Comparison of ENCODE assay signal across 8 cellular contexts in genomic region chr15:50764331-50765201, GRCh38. TPM values are rescaled to one million over a fixed set of nuclear protein-coding genes. Genes with fewer than 3 reads are reported as not detected.
A peak's percentile ranks its signal among the peaks of the same experiment; 100 is the strongest.
DNase-seq lines count a peak whose midpoint lies in the region; ATAC-seq and TF ChIP-seq lines count a peak whose summit lies in the region.

No MANE protein-coding gene starts in this region.

- no peaks in the 10 kb centered on the region for H3K9me3 Mint-ChIP-seq in nephron

- peaks cover 27% of the 10 kb centered on the region for H3K4me1 Mint-ChIP-seq in nephron

- peak; percentile 44 for ATAC-seq in HG03066 (IDR thresholded peaks at IDR 0.05; ENCODE audit: low read depth, unreplicated experiment)

- H3K27me3 Mint-ChIP-seq in nephron (ENCODE audit: low read depth) = peaks cover 5% of the 10 kb centered on the region

- H3K36me3 Mint-ChIP-seq in nephron (ENCODE audit: low read depth) = peaks cover 4% of the 10 kb centered on the region

- DNase-seq in NCI-H510A treated with DMSO at 0.1 percent for 48 hours (lab: John Stamatoyannopoulos, UW) (peak; percentile 39), NCI-H510A (lab: John Stamatoyannopoulos, UW) (no peak), epithelial cell of proximal tubule (ENCODE audit: low read depth) (no peak), cerebellar nuclear complex (lab: John Stamatoyannopoulos, UW) (no peak), glomerular visceral epithelial cell (ENCODE audit: extremely low spot score) (no peak)

- TF ChIP-seq CTCF in WI38 (IDR thresholded peaks at IDR 0.05; ENCODE audit: low read depth, low read length) (no peak), epithelial cell of proximal tubule (conservative IDR thresholded peaks at IDR 0.05; ENCODE audit: low read depth, low read length) (no peak), nephron (IDR thresholded peaks at IDR 0.05; ENCODE audit: unreplicated experiment in 3 of 3) (no peak)

- peak overlapping the region; percentile 95 to 99 (median 98) for H3K27ac Mint-ChIP-seq in nephron

- H3K4me3 ChIP-seq in WI38 (ENCODE audit: low read depth, low read length) (peak overlapping the region; percentile 82), epithelial cell of proximal tubule (ENCODE audit: low read depth, low read length) (peak overlapping the region; percentile 67)

- peak overlapping the region; percentile 91 to 97 (median 95) for H3K4me3 Mint-ChIP-seq in nephron

RNA-seq across cellular contexts. Expression of gene SPPL2A, which starts 0.9 kb away (rescaled TPM):
- 87.0 and 95.9 TPM in 2 replicates for total RNA-seq in epithelial cell of proximal tubule
